In genomic region chr7:134458341-134458805, GRCh38 we compare ENCODE assay signal across 8 cellular contexts. TPM values are rescaled to one million over a fixed set of nuclear protein-coding genes. Genes with fewer than 3 reads are reported as not detected.
DNase-seq lines count a peak whose midpoint lies in the region; ATAC-seq and TF ChIP-seq lines count a peak whose summit lies in the region.

No MANE protein-coding gene starts in this region.

- peak overlapping the region; percentile 44 for H3K4me3 ChIP-seq in mucosa of descending colon

- peaks cover 28% of the 10 kb centered on the region for H3K4me1 ChIP-seq in mucosa of descending colon (ENCODE audit: low read depth)

- peak; percentile 28 for ATAC-seq in HG02884 (IDR thresholded peaks at IDR 0.05; ENCODE audit: unreplicated experiment)
- peak; percentile 68 for ATAC-seq in mucosa of descending colon

- no peaks in the 10 kb centered on the region for H3K9me3 Mint-ChIP-seq in endothelial cell (ENCODE audit: unreplicated experiment)

- H3K4me3 Mint-ChIP-seq in endothelial cell (ENCODE audit: unreplicated experiment): peak overlapping the region; percentile 85

- no peak for TF ChIP-seq CTCF in endothelial cell (IDR thresholded peaks at IDR 0.05; ENCODE audit: unreplicated experiment)
- TF ChIP-seq CTCF in mucosa of descending colon (IDR thresholded peaks at IDR 0.05): no peak

- no peak overlapping the region for H3K27ac Mint-ChIP-seq in endothelial cell (ENCODE audit: unreplicated experiment)

- H3K36me3 Mint-ChIP-seq in endothelial cell (ENCODE audit: low read depth, unreplicated experiment): no peaks in the 10 kb centered on the region

- no peaks in the 10 kb centered on the region for H3K9me3 ChIP-seq in mucosa of descending colon

- H3K27me3 Mint-ChIP-seq in endothelial cell (ENCODE audit: unreplicated experiment): no peaks in the 10 kb centered on the region

- H3K36me3 ChIP-seq in mucosa of descending colon (ENCODE audit: low read depth): no peaks in the 10 kb centered on the region

- intact Hi-C loops in mucosa of descending colon (cut with DNase I, micrococcal nuclease): no loop called here

- H3K4me1 Mint-ChIP-seq in endothelial cell (ENCODE audit: unreplicated experiment): peaks cover 14% of the 10 kb centered on the region

- DNase-seq in NOMO-1 treated with DMSO at 0.1 percent for 48 hours (lab: John Stamatoyannopoulos, UW; ENCODE audit: unreplicated experiment) (peak; percentile 32), NOMO-1 (lab: John Stamatoyannopoulos, UW; ENCODE audit: unreplicated experiment in 2 of 2) (no peak), NCI-H345 treated with DMSO at 0.1 percent for 48 hours (lab: John Stamatoyannopoulos, UW; ENCODE audit: unreplicated experiment) (peak; percentile 27), endothelial cell (ENCODE audit: low spot score) (peak; percentile 68), mucosa of descending colon (peak; percentile 47 to 72 (median 57))
- peak; percentile 32 to 41 (median 36) for DNase-seq in activated CD8-positive, alpha-beta memory T cell treated with anti-CD3 and anti-CD28 coated beads for 48 hours (ENCODE audit: low read depth in 2 of 3, low spot score in 2 of 3)
- peak; percentile 75 for DNase-seq in stimulated activated CD8-positive, alpha-beta memory T cell treated with anti-CD3 and anti-CD28 coated beads, Interleukin-4, amount 100 ng/mL, for 48 hours

RNA-seq across cellular contexts. Expression of gene AKR1B1, which starts 0.5 kb away (rescaled TPM):
- total RNA-seq in endothelial cell (ENCODE audit: unreplicated experiment) (52.8 TPM), mucosa of descending colon (10 to 100 TPM; 12.9 to 51.1 (median 29.2) TPM)

Comparison
In these comparisons a context has a peak if more than half of its experiments do, and no peak if none do; other contexts are left out.
1. DNase-seq: peak in NOMO-1 treated with DMSO at 0.1 percent for 48 hours (single experiment), NCI-H345 treated with DMSO at 0.1 percent for 48 hours (single experiment), activated CD8-positive, alpha-beta memory T cell treated with anti-CD3 and anti-CD28 coated beads for 48 hours (3 of 3), endothelial cell (single experiment), mucosa of descending colon (3 of 3) and stimulated activated CD8-positive, alpha-beta memory T cell treated with anti-CD3 and anti-CD28 coated beads, Interleukin-4, amount 100 ng/mL, for 48 hours (single experiment); none in NOMO-1 (0 of 2).